ENCODE assay signal across 8 cellular contexts in genomic region chr14:75711796-75712211, GRCh38. TPM values are rescaled to one million over a fixed set of nuclear protein-coding genes. Genes with fewer than 3 reads are reported as not detected.
DNase-seq lines count a peak whose midpoint lies in the region; ATAC-seq and TF ChIP-seq lines count a peak whose summit lies in the region.

No MANE protein-coding gene starts in this region.

- WGBS in spleen, 5 donors: 0 to 83% (median 73%) methylated on average over 1 to 4 of the region's 4 CpGs

- no peak for TF ChIP-seq CTCF in AG09309 (IDR thresholded peaks at IDR 0.05; ENCODE audit: control insufficient read depth, insufficient read depth, low read depth, low read length, missing control alignments)
- TF ChIP-seq CTCF in spleen (IDR thresholded peaks at IDR 0.05 in 8 of 11, conservative IDR thresholded peaks at IDR 0.05 in 3 of 11): no peak

- no peaks in the 10 kb centered on the region for H3K9me3 ChIP-seq in spleen

- no peaks in the 10 kb centered on the region for H3K9me3 Mint-ChIP-seq in activated T-helper 1 cell treated with anti-CD3 and anti-CD28 coated beads, Interleukin-12 subunit alpha, Interleukin-12 subunit beta, Interleukin-2, Interleukin-4 antibody, amounts not matched to agents 30 ng/mL and 10 ng/mL and 1 ng/mL, durations not matched to agents 14 hours and 24 hours and 36 hours

- H3K4me3 Mint-ChIP-seq in activated T-helper 1 cell treated with anti-CD3 and anti-CD28 coated beads, Interleukin-12 subunit alpha, Interleukin-12 subunit beta, Interleukin-2, Interleukin-4 antibody, amounts not matched to agents 30 ng/mL and 10 ng/mL and 1 ng/mL, durations not matched to agents 14 hours and 24 hours and 36 hours: no peak overlapping the region

- H3K27ac ChIP-seq in spleen: peak overlapping the region in 4 of 8 donors; percentile 38 to 50 (median 46)

- H3K4me1 ChIP-seq in spleen: peaks cover 0 to 9% (median 0%) of the 10 kb centered on the region in 6 donors

- no peak overlapping the region for H3K4me3 ChIP-seq in AG09309 (ENCODE audit: control insufficient read depth, low read depth, low read length)
- H3K4me3 ChIP-seq in spleen: no peak overlapping the region

- ATAC-seq in Right ventricle myocardium superior (ENCODE audit: poor library complexity): peak; percentile 88
- ATAC-seq in GM18505 (IDR thresholded peaks at IDR 0.05; ENCODE audit: unreplicated experiment): no peak
- no peak for ATAC-seq in HG03095 (IDR thresholded peaks at IDR 0.05; ENCODE audit: unreplicated experiment)

- peaks cover 0 to 39% (median 5%) of the 10 kb centered on the region in 6 donors for H3K36me3 ChIP-seq in spleen

- H3K36me3 Mint-ChIP-seq in activated T-helper 1 cell treated with anti-CD3 and anti-CD28 coated beads, Interleukin-12 subunit alpha, Interleukin-12 subunit beta, Interleukin-2, Interleukin-4 antibody, amounts not matched to agents 30 ng/mL and 10 ng/mL and 1 ng/mL, durations not matched to agents 14 hours and 24 hours and 36 hours (ENCODE audit: low read depth): peaks cover 7% of the 10 kb centered on the region

- intact Hi-C loops in activated T-helper 1 cell treated with anti-CD3 and anti-CD28 coated beads, Interleukin-12 subunit alpha, Interleukin-12 subunit beta, Interleukin-2, Interleukin-4 antibody, amounts not matched to agents 30 ng/mL and 10 ng/mL and 1 ng/mL, durations not matched to agents 14 hours and 24 hours and 36 hours (cut with micrococcal nuclease): no loop called here
- intact Hi-C loops in Right ventricle myocardium superior (cut with DNase I): no loop called here
- intact Hi-C loops in posterior vena cava (cut with DNase I): loop anchor here (1.0 to 10.0 kb wide), 4 partner anchors 82 to 270 kb away; partner anchors contain the start of gene TGFB3 (in 2 of the 2)
- intact Hi-C loops in spleen (cut with DNase I; ENCODE audit: low total_unique reads): loop anchor here (5.0 kb wide), 1 partner anchor 270 kb away; the partner anchor contains the start of gene TGFB3

- H3K27me3 Mint-ChIP-seq in activated T-helper 1 cell treated with anti-CD3 and anti-CD28 coated beads, Interleukin-12 subunit alpha, Interleukin-12 subunit beta, Interleukin-2, Interleukin-4 antibody, amounts not matched to agents 30 ng/mL and 10 ng/mL and 1 ng/mL, durations not matched to agents 14 hours and 24 hours and 36 hours (ENCODE audit: insufficient read depth): no peaks in the 10 kb centered on the region

- no peaks in the 10 kb centered on the region for H3K27me3 ChIP-seq in spleen (replicated peaks in 1 of 7)

- TF ChIP-seq POLR2A in GM18505 (IDR thresholded peaks at IDR 0.05; ENCODE audit: borderline replicate concordance, extremely low read depth, insufficient read depth, insufficient read length): no peak
- no peak for TF ChIP-seq POLR2A in spleen (IDR thresholded peaks at IDR 0.05)

- peak; percentile 55 for DNase-seq in AG09309 (ENCODE audit: low read depth)
- DNase-seq in HCEC 1CT: peak; percentile 58
- DNase-seq in activated T-helper 1 cell treated with anti-CD3 and anti-CD28 coated beads, Interleukin-12 subunit alpha, Interleukin-12 subunit beta, Interleukin-2, Interleukin-4 antibody, amounts not matched to agents 30 ng/mL and 10 ng/mL and 1 ng/mL, durations not matched to agents 14 hours and 24 hours and 36 hours (ENCODE audit: low spot score): peak; percentile 2
- DNase-seq in Right ventricle myocardium superior: peak; percentile 65
- DNase-seq in posterior vena cava (ENCODE audit: low spot score): peak; percentile 81
- DNase-seq in spleen: no peak

- H3K4me1 Mint-ChIP-seq in activated T-helper 1 cell treated with anti-CD3 and anti-CD28 coated beads, Interleukin-12 subunit alpha, Interleukin-12 subunit beta, Interleukin-2, Interleukin-4 antibody, amounts not matched to agents 30 ng/mL and 10 ng/mL and 1 ng/mL, durations not matched to agents 14 hours and 24 hours and 36 hours (ENCODE audit: low read depth): peaks cover 6% of the 10 kb centered on the region

- no peak overlapping the region for H3K27ac Mint-ChIP-seq in activated T-helper 1 cell treated with anti-CD3 and anti-CD28 coated beads, Interleukin-12 subunit alpha, Interleukin-12 subunit beta, Interleukin-2, Interleukin-4 antibody, amounts not matched to agents 30 ng/mL and 10 ng/mL and 1 ng/mL, durations not matched to agents 14 hours and 24 hours and 36 hours

RNA-seq across cellular contexts. Expression of gene TTLL5, which starts 50.8 kb away (rescaled TPM):
- total RNA-seq in activated T-helper 1 cell treated with anti-CD3 and anti-CD28 coated beads, Interleukin-12 subunit alpha, Interleukin-12 subunit beta, Interleukin-2, Interleukin-4 antibody, amounts not matched to agents 30 ng/mL and 10 ng/mL and 1 ng/mL, durations not matched to agents 14 hours and 24 hours and 36 hours: 36.2 and 39.0 TPM in 2 replicates
- 15.1 TPM for total RNA-seq in Right ventricle myocardium superior
- 10 to 100 TPM; 26.9 to 28.5 TPM for total RNA-seq in posterior vena cava
- total RNA-seq in spleen: 10 to 100 TPM; 23.5 to 44.1 (median 36.2) TPM
- polyA plus RNA-seq in spleen: 1 to 10 TPM; 4.5 to 7.1 (median 5.8) TPM

RNA-seq across cellular contexts. Expression of gene ERG28, which starts 51.1 kb away (rescaled TPM):
- total RNA-seq in activated T-helper 1 cell treated with anti-CD3 and anti-CD28 coated beads, Interleukin-12 subunit alpha, Interleukin-12 subunit beta, Interleukin-2, Interleukin-4 antibody, amounts not matched to agents 30 ng/mL and 10 ng/mL and 1 ng/mL, durations not matched to agents 14 hours and 24 hours and 36 hours: 17.5 and 17.8 TPM in 2 replicates
- 5.9 TPM for total RNA-seq in Right ventricle myocardium superior
- total RNA-seq in posterior vena cava: 1 to 10 TPM; 6.7 to 9.4 TPM
- total RNA-seq in spleen: 1 to 10 TPM; 6.1 to 8.6 (median 7.1) TPM
- 10 to 100 TPM in 1 of 3 donors, 1 to 10 TPM in 2; 8.7 to 11.1 (median 9.4) TPM for polyA plus RNA-seq in spleen

Comparison
In these comparisons a context has a peak if more than half of its experiments do, and no peak if none do; other contexts are left out.
1. intact Hi-C loops: an anchor here in posterior vena cava (1.0 to 10.0 kb wide) and spleen (5.0 kb wide); none called in activated T-helper 1 cell treated with anti-CD3 and anti-CD28 coated beads, Interleukin-12 subunit alpha, Interleukin-12 subunit beta, Interleukin-2, Interleukin-4 antibody, amounts not matched to agents 30 ng/mL and 10 ng/mL and 1 ng/mL, durations not matched to agents 14 hours and 24 hours and 36 hours and Right ventricle myocardium superior.